ENCODE assay signal across 8 cellular contexts in genomic region chr18:74342416-74343043, GRCh38. TPM values are rescaled to one million over a fixed set of nuclear protein-coding genes. Genes with fewer than 3 reads are reported as not detected.
DNase-seq lines count a peak whose midpoint lies in the region; ATAC-seq lines count a peak whose summit lies in the region.

No MANE protein-coding gene starts in this region.

- peak; percentile 65 for ATAC-seq in HG02885 (IDR thresholded peaks at IDR 0.05; ENCODE audit: poor library complexity, unreplicated experiment)
- ATAC-seq in HG03097 (IDR thresholded peaks at IDR 0.05; ENCODE audit: low FRiP score, unreplicated experiment): no peak
- ATAC-seq in GM19035 (IDR thresholded peaks at IDR 0.05; ENCODE audit: unreplicated experiment): no peak
- ATAC-seq in GM19397 (IDR thresholded peaks at IDR 0.05; ENCODE audit: unreplicated experiment): no peak

- DNase-seq in DMS153 treated with DMSO at 0.1 percent for 48 hours (lab: John Stamatoyannopoulos, UW; ENCODE audit: unreplicated experiment): peak; percentile 15
- DNase-seq in OCI-M1 (lab: John Stamatoyannopoulos, UW): peak; percentile 80
- peak; percentile 83 for DNase-seq in dedifferentiated amniotic fluid mesenchymal stem cell (ENCODE audit: extremely low spot score)
- DNase-seq in mucosa of gallbladder (ENCODE audit: low spot score): peak; percentile 54

RNA-seq across cellular contexts. Expression of gene C18orf63, which starts 26.9 kb away (rescaled TPM):
- not detected for total RNA-seq in mucosa of gallbladder

RNA-seq across cellular contexts. Expression of gene CYB5A, which starts 50.8 kb away (rescaled TPM):
- total RNA-seq in mucosa of gallbladder: 566 TPM

Comparison
In these comparisons a context has a peak if more than half of its experiments do, and no peak if none do; other contexts are left out.
1. DNase-seq: peak in every context shown above with its lines; median percentile 83 in dedifferentiated amniotic fluid mesenchymal stem cell; 80 in OCI-M1; 54 in mucosa of gallbladder; 15 in DMS153 treated with DMSO at 0.1 percent for 48 hours.